Comparison of ENCODE assay signal across 8 cellular contexts in genomic region chr19:15330801-15331418, GRCh38. TPM values are rescaled to one million over a fixed set of nuclear protein-coding genes. Genes with fewer than 3 reads are reported as not detected.
A peak's percentile ranks its signal among the peaks of the same experiment; 100 is the strongest.
DNase-seq lines count a peak whose midpoint lies in the region; ATAC-seq, FAIRE-seq and TF ChIP-seq lines count a peak whose summit lies in the region.

No MANE protein-coding gene starts in this region.

- intact Hi-C loops in CD4-positive, alpha-beta T cell (cut with DNase I, micrococcal nuclease) = loop anchor here (2.0 to 5.0 kb wide), 8 partner anchors 34 to 226 kb away; partner anchors contain the start of genes AKAP8 (in 2 of the 2) and AKAP8L (in 1 of the 2)
- intact Hi-C loops in kidney (cut with DNase I) = loop anchor here (10.0 kb wide), 1 partner anchor 66 kb away; no protein-coding TSS in a partner anchor

- H3K4me1 ChIP-seq in KMS-11 (ENCODE audit: low read depth, poor library complexity, severe bottlenecking) = peaks cover 29% of the 10 kb centered on the region
- H3K4me1 ChIP-seq in kidney (ENCODE audit: control insufficient read depth in 1 of 2, insufficient read depth in 1 of 2, low read depth in 1 of 2, low read length in 2 of 2) = peaks cover 21 to 25% of the 10 kb centered on the region in 2 donors

- no peak for TF ChIP-seq CTCF in CD4-positive, alpha-beta T cell (IDR thresholded peaks at IDR 0.05)
- TF ChIP-seq CTCF in KMS-11 (conservative IDR thresholded peaks at IDR 0.05; ENCODE audit: low read depth, low read length) (no peak), astrocyte of the cerebellum (IDR thresholded peaks at IDR 0.05; ENCODE audit: low read depth, low read length, missing control alignments) (no peak), kidney (IDR thresholded peaks at IDR 0.05; ENCODE audit: borderline replicate concordance, extremely low read depth, insufficient read depth) (no peak)

- H3K27ac Mint-ChIP-seq in CD4-positive, alpha-beta T cell = peak overlapping the region; percentile 88
- peak overlapping the region; percentile 96 to 98 for H3K27ac Mint-ChIP-seq in stimulated activated naive CD8-positive, alpha-beta T cell treated with anti-CD3 and anti-CD28 coated beads, Interleukin-15, amount 100 ng/mL, for 72 hours

- in situ Hi-C loops in astrocyte of the cerebellum (cut with HindIII; ENCODE audit: low sequenced_read_pairs) = no loop called here

- POLR2A ChIA-PET in CD4-positive, alpha-beta T cell (lab: Charles Lee) = interaction anchor here (0.8 to 5.9 kb wide), 5 partner anchors 14 to 48 kb away, joined by 3 to 80 read pairs (median 4); partner anchors contain the start of gene AKAP8

- H3K4me2 ChIP-seq in KMS-11 = peak overlapping the region; percentile 98

- H3K9ac ChIP-seq in KMS-11 = peak overlapping the region; percentile 80
- peak overlapping the region; percentile 90 to 94 for H3K9ac ChIP-seq in kidney (ENCODE audit: low read length in 2 of 2)

- peak overlapping the region; percentile 96 for H3K4me3 Mint-ChIP-seq in CD4-positive, alpha-beta T cell
- H3K4me3 Mint-ChIP-seq in stimulated activated naive CD8-positive, alpha-beta T cell treated with anti-CD3 and anti-CD28 coated beads, Interleukin-15, amount 100 ng/mL, for 72 hours = peak overlapping the region; percentile 88 to 90

- H3K4me3 ChIP-seq in KMS-11 (IDR thresholded peaks at IDR 0.05; ENCODE audit: insufficient read depth, low read depth, low read length) (no peak overlapping the region), astrocyte of the cerebellum (ENCODE audit: low read depth, low read length) (peak overlapping the region; percentile 87), kidney (ENCODE audit: low read length in 2 of 2) (peak overlapping the region; percentile 92 to 95)

- H3K36me3 Mint-ChIP-seq in CD4-positive, alpha-beta T cell (ENCODE audit: low read depth) = peaks cover 22% of the 10 kb centered on the region

- peaks cover 72% of the 10 kb centered on the region for H3K79me2 ChIP-seq in KMS-11 (ENCODE audit: insufficient read depth, low read depth)

- H3K9me3 ChIP-seq in CD4-positive, alpha-beta T cell (ENCODE audit: control insufficient read depth, low read length) = no peaks in the 10 kb centered on the region
- H3K9me3 ChIP-seq in kidney (ENCODE audit: control insufficient read depth in 1 of 2, low read length in 2 of 2) = no peaks in the 10 kb centered on the region

- DNase-seq in CD4-positive, alpha-beta T cell = no peak
- peak; percentile 53 for DNase-seq in astrocyte of the cerebellum (ENCODE audit: low read depth)
- no peak for DNase-seq in kidney
- DNase-seq in stimulated activated naive CD8-positive, alpha-beta T cell treated with anti-CD3 and anti-CD28 coated beads, Interleukin-15, amount 100 ng/mL, for 72 hours = no peak
- no peak for DNase-seq in NCI-H748 (lab: John Stamatoyannopoulos, UW; ENCODE audit: unreplicated experiment)
- DNase-seq in urothelium cell line (ENCODE audit: low spot score) = no peak
- DNase-seq in NOMO-1 treated with DMSO at 0.1 percent for 48 hours (lab: John Stamatoyannopoulos, UW; ENCODE audit: unreplicated experiment) = no peak

- ATAC-seq in CD4-positive, alpha-beta T cell (ENCODE audit: poor library complexity) = no peak
- ATAC-seq in stimulated activated naive CD8-positive, alpha-beta T cell treated with anti-CD3 and anti-CD28 coated beads, Interleukin-15, amount 100 ng/mL, for 72 hours = peak; percentile 16

- peaks cover 51% of the 10 kb centered on the region for H4K20me1 ChIP-seq in KMS-11 (ENCODE audit: insufficient read depth)

- no peaks in the 10 kb centered on the region for H3K9me3 Mint-ChIP-seq in CD4-positive, alpha-beta T cell
- H3K9me3 Mint-ChIP-seq in stimulated activated naive CD8-positive, alpha-beta T cell treated with anti-CD3 and anti-CD28 coated beads, Interleukin-15, amount 100 ng/mL, for 72 hours = no peaks in the 10 kb centered on the region

- no peak for FAIRE-seq in kidney (lab: Jason Lieb, UNC)
- no peak for FAIRE-seq in urothelium cell line (lab: Jason Lieb, UNC)

- no peaks in the 10 kb centered on the region for H3K27me3 ChIP-seq in CD4-positive, alpha-beta T cell (ENCODE audit: control insufficient read depth, insufficient read depth, low read length)
- no peaks in the 10 kb centered on the region for H3K27me3 ChIP-seq in KMS-11 (ENCODE audit: insufficient read depth, low read depth)

- H3K27ac ChIP-seq in CD4-positive, alpha-beta T cell (ENCODE audit: low read depth, low read length) = peak overlapping the region; percentile 67
- H3K27ac ChIP-seq in KMS-11 (peak overlapping the region; percentile 66), kidney (ENCODE audit: low read depth in 2 of 2, low read length in 2 of 2) (peak overlapping the region; percentile 94 to 95)

- H3K27me3 Mint-ChIP-seq in CD4-positive, alpha-beta T cell = no peaks in the 10 kb centered on the region
- H3K27me3 Mint-ChIP-seq in stimulated activated naive CD8-positive, alpha-beta T cell treated with anti-CD3 and anti-CD28 coated beads, Interleukin-15, amount 100 ng/mL, for 72 hours = no peaks in the 10 kb centered on the region

- no peak overlapping the region for H2AFZ ChIP-seq in KMS-11 (ENCODE audit: low read depth)

- H3K36me3 ChIP-seq in KMS-11 (ENCODE audit: insufficient read depth) (no peaks in the 10 kb centered on the region), kidney (ENCODE audit: control insufficient read depth in 1 of 2, insufficient read depth in 2 of 2, low read length in 2 of 2) (no peaks in the 10 kb centered on the region)

- CTCF ChIA-PET in CD4-positive, alpha-beta T cell (lab: Charles Lee) = interaction anchor here (1.4 kb wide), 1 partner anchor 88 kb away, joined by 5 read pairs; the partner anchor contains the start of gene AKAP8L

- H3K4me1 Mint-ChIP-seq in CD4-positive, alpha-beta T cell (ENCODE audit: low read depth) = peaks cover 62% of the 10 kb centered on the region
- H3K4me1 Mint-ChIP-seq in stimulated activated naive CD8-positive, alpha-beta T cell treated with anti-CD3 and anti-CD28 coated beads, Interleukin-15, amount 100 ng/mL, for 72 hours = peaks cover 64% of the 10 kb centered on the region

RNA-seq across cellular contexts. Expression of gene BRD4, which starts 1.4 kb away (rescaled TPM):
- total RNA-seq in CD4-positive, alpha-beta T cell = 100 to 1,000 TPM; 101 to 102 TPM
- 107 TPM for total RNA-seq in kidney
- 14.3 TPM for polyA plus RNA-seq in kidney (ENCODE audit: insufficient read depth, low read depth, low replicate concordance)

RNA-seq across cellular contexts. Expression of gene AKAP8, which starts 48.7 kb away (rescaled TPM):
- 10 to 100 TPM; 87.5 to 90.1 TPM for total RNA-seq in CD4-positive, alpha-beta T cell
- total RNA-seq in kidney = 60.2 TPM
- polyA plus RNA-seq in kidney (ENCODE audit: insufficient read depth, low read depth, low replicate concordance) = 11.5 TPM
